Comparison of ENCODE assay signal across 11 cellular contexts in the genomic region with DNA sequence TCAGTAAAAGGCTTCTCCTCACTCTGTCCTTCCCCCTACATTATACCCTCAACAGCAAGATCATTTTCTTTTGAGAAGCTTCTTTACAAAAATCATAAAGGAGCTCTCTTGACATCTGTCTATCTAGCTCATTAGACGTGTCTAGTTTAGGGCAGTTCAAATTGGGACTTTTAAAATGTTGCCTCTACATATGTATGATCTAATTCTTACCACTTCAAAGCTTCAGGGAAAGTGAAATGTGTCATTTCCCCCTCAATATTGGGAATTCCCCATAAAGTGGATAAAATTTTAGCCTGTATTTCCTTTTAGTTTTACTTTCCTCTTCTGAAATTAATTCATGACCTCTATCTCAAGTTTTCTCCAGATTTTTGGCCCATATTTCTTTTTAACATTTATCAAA.
A peak's percentile ranks its signal among the peaks of the same experiment; 100 is the strongest.
DNase-seq lines count a peak whose midpoint lies in the region; ATAC-seq and TF ChIP-seq lines count a peak whose summit lies in the region.
"Had no signal": no experiment of that assay in that cellular context is flagged by ENCODE, and none has a peak within 500 bp of the region (broad histone marks: within the 10 kb centered on the region; RNA-seq: fewer than 3 reads in every experiment).

No MANE protein-coding gene starts in this region.

- peaks cover 9 to 12% of the 10 kb centered on the region in 2 experiments; a peak in 3 of 4 replicates for H3K4me1 Mint-ChIP-seq in H9

- no peaks in the 10 kb centered on the region for H3K23me2 ChIP-seq in H9 (ENCODE audit: insufficient read length, low read depth, low read length, poor library complexity, severe bottlenecking)

- no peak overlapping the region for H2AK5ac ChIP-seq in H9 (ENCODE audit: insufficient read length, low read length)

- H3K79me2 ChIP-seq in H9 (ENCODE audit: insufficient read depth, low read length): no peaks in the 10 kb centered on the region

- H3K4me1 ChIP-seq in H9 (ENCODE audit: insufficient read depth, low read length): peaks cover 3% of the 10 kb centered on the region; the same call in 1 of the 2 replicates

- H4K5ac ChIP-seq in H9 (ENCODE audit: insufficient read length, low read depth, low read length): no peak overlapping the region

- no peak overlapping the region for H3K56ac ChIP-seq in H9 (ENCODE audit: insufficient read length, low read depth, low read length)

- H3K27ac Mint-ChIP-seq in H9: no peak overlapping the region; a peak in 2 of 7 replicates

- H3K4me2 ChIP-seq in H9 (ENCODE audit: insufficient read depth, insufficient read length, low read length): no peak overlapping the region

- H3K23ac ChIP-seq in H9 (ENCODE audit: insufficient read length, low read depth, low read length): no peak overlapping the region

- H3K4ac ChIP-seq in H9 (ENCODE audit: low read depth, low read length): no peak overlapping the region

- H2BK12ac ChIP-seq in H9 (ENCODE audit: insufficient read length, low read depth, low read length): no peak overlapping the region

- no peak overlapping the region for H3K14ac ChIP-seq in H9 (ENCODE audit: insufficient read depth, low read length)

- peak; percentile 67 for ATAC-seq in GM18867 (IDR thresholded peaks at IDR 0.05; ENCODE audit: unreplicated experiment)
- peak; percentile 82 for ATAC-seq in GM21528 (IDR thresholded peaks at IDR 0.05; ENCODE audit: low FRiP score, unreplicated experiment)
- ATAC-seq in HG03159 (IDR thresholded peaks at IDR 0.05; ENCODE audit: unreplicated experiment): peak; percentile 85
- ATAC-seq: gastroesophageal sphincter had no signal

- H3K4me3 Mint-ChIP-seq in H9: no peak overlapping the region

- H4K20me1 ChIP-seq in H9 (ENCODE audit: control insufficient read depth, insufficient read depth, insufficient read length): no peaks in the 10 kb centered on the region

- H2BK120ac ChIP-seq in H9 (ENCODE audit: low read depth, low read length, poor library complexity, severe bottlenecking): no peak overlapping the region

- H2BK15ac ChIP-seq in H9 (ENCODE audit: low read depth, low read length): no peak overlapping the region

- WGBS in H9 (ENCODE audit: extremely low coverage, insufficient read length, low lambda C conversion rate): no CpG with 5 or more reads among the region's 1 CpG

- H3K27ac ChIP-seq in H9 (ENCODE audit: insufficient read length, low read depth, low read length): no peak overlapping the region
- H3K27ac ChIP-seq: gastroesophageal sphincter had no signal

- H3T11ph ChIP-seq in H9 (ENCODE audit: low read length): no peak overlapping the region

- no peaks in the 10 kb centered on the region for H3K9me3 Mint-ChIP-seq in H9

- H3K9me3 ChIP-seq in H9 (ENCODE audit: control insufficient read depth, low read depth, low read length): no peaks in the 10 kb centered on the region
- H3K9me3 ChIP-seq: gastroesophageal sphincter had no signal

- no peak overlapping the region for H2AFZ ChIP-seq in H9 (ENCODE audit: low read length)

- H3K27me3 Mint-ChIP-seq in H9 (ENCODE audit: low read depth): no peaks in the 10 kb centered on the region

- no peak overlapping the region for H4K91ac ChIP-seq in H9 (ENCODE audit: insufficient read length, low read depth, low read length)

- H3K9ac ChIP-seq in H9 (ENCODE audit: extremely low read depth, insufficient read length, low read length): no peak overlapping the region

- peaks cover under 1 to 4% (median 4%) of the 10 kb centered on the region in 3 experiments; a peak in 2 of 7 replicates for H3K36me3 Mint-ChIP-seq in H9 (ENCODE audit: insufficient read depth in 1 of 3, low read depth in 3 of 3)

- H4K8ac ChIP-seq in H9 (replicated peaks; ENCODE audit: insufficient read length, low read depth, low read length): no peak overlapping the region

- DNase-seq in glomerular visceral epithelial cell (ENCODE audit: extremely low spot score) (peak; percentile 57), NOMO-1 (lab: John Stamatoyannopoulos, UW; ENCODE audit: unreplicated experiment in 2 of 2) (no peak), NCI-H82 treated with DMSO at 0.1 percent for 48 hours (lab: John Stamatoyannopoulos, UW; ENCODE audit: unreplicated experiment) (no peak), H9 (no peak), Ammon's horn (ENCODE audit: low spot score) (no peak)
- DNase-seq: activated CD4-positive, alpha-beta T cell treated with anti-CD3 and anti-CD28 coated beads for 4 hours; midbrain had no signal

- TF ChIP-seq CTCF in H9 (conservative IDR thresholded peaks at IDR 0.05): no peak

- H3K79me1 ChIP-seq in H9 (ENCODE audit: insufficient read depth, low read depth, low read length, poor library complexity, severe bottlenecking): no peaks in the 10 kb centered on the region

- no peak overlapping the region for H2BK20ac ChIP-seq in H9 (ENCODE audit: low read depth, low read length, poor library complexity, severe bottlenecking)

- no peak overlapping the region for H2BK5ac ChIP-seq in H9 (ENCODE audit: insufficient read length, low read length)

- H3K18ac ChIP-seq in H9 (ENCODE audit: insufficient read length, low read depth, low read length): no peak overlapping the region

- H3K27me3 ChIP-seq in H9 (ENCODE audit: insufficient read depth, low read length): no peaks in the 10 kb centered on the region
- H3K27me3 ChIP-seq: gastroesophageal sphincter had no signal
